ENCODE assay signal across 29 cellular contexts in the genomic region with DNA sequence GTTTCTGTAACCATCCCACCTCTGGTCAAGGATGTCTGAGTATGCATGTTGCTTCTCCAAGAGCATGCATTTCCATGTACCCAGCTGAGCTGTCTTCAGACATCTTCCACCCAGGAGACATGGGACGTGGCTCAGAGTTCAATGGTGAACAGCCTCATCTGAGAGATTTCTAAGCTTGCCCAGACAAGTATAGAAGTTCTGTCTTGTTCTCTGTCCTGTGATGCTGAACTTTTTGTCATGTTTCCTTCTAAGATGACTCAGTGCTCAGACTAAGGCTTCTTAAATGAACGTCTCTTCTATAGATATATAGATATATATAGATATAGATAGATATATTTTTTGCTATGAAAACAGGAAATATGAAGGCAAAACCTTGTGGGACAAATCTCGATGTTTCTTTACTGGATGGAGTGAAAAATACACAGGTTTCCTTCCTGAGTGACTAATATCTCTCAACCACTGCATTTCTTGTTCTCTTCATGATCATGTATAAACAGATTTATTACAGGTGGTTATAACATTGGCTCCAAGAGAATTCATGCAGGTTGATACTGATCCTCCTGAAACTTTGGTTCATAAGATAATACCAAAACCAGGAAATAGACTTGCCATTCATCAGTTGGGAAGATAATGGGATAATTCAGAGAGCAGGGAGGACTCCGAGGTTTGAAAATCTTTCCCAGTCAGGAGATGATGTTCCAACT.
A peak's percentile ranks its signal among the peaks of the same experiment; 100 is the strongest.
DNase-seq lines count a peak whose midpoint lies in the region; ATAC-seq, FAIRE-seq and TF ChIP-seq lines count a peak whose summit lies in the region.
"Had no signal": no experiment of that assay in that cellular context is flagged by ENCODE, and none has a peak within 500 bp of the region (broad histone marks: within the 10 kb centered on the region; RNA-seq: fewer than 3 reads in every experiment).

No MANE protein-coding gene starts in this region.

- peaks cover 6% of the 10 kb centered on the region for H3K27me3 Mint-ChIP-seq in activated CD8-positive, alpha-beta T cell treated with anti-CD3 and anti-CD28 coated beads, Interleukin-2, amount 10 ng/mL, durations not matched to agents 7 days and 5 days (ENCODE audit: low read depth)

- CTCF ChIA-PET in activated CD8-positive, alpha-beta T cell treated with anti-CD3 and anti-CD28 coated beads, Interleukin-2, amount 10 ng/mL, durations not matched to agents 7 days and 5 days (lab: Charles Lee), result no interaction called here

- TF ChIP-seq POLR2A in GM12891 (IDR thresholded peaks at IDR 0.05; ENCODE audit: low read depth, low read length), result no peak

- no peaks in the 10 kb centered on the region for H3K36me3 ChIP-seq in RWPE2 (ENCODE audit: low read depth)

- ATAC-seq in GM19455 (IDR thresholded peaks at IDR 0.05; ENCODE audit: unreplicated experiment) (peak; percentile 57), RWPE2 (ENCODE audit: low read depth) (peak; percentile 68), HG02852 (IDR thresholded peaks at IDR 0.05; ENCODE audit: unreplicated experiment) (no peak)
- ATAC-seq in activated CD8-positive, alpha-beta T cell treated with anti-CD3 and anti-CD28 coated beads, Interleukin-2, amount 10 ng/mL, durations not matched to agents 7 days and 5 days, result no peak
- ATAC-seq: GM23338 had no signal

- H3K27ac Mint-ChIP-seq in activated CD8-positive, alpha-beta T cell treated with anti-CD3 and anti-CD28 coated beads, Interleukin-2, amount 10 ng/mL, durations not matched to agents 7 days and 5 days, result no peak overlapping the region
- H3K27ac Mint-ChIP-seq: CD4-positive, alpha-beta memory T cell; GM23338; H9 had no signal

- no peaks in the 10 kb centered on the region for H3K36me3 Mint-ChIP-seq in activated CD8-positive, alpha-beta T cell treated with anti-CD3 and anti-CD28 coated beads, Interleukin-2, amount 10 ng/mL, durations not matched to agents 7 days and 5 days (ENCODE audit: low read depth)
- H3K36me3 Mint-ChIP-seq: CD4-positive, alpha-beta memory T cell had no signal

- H3K4me3 Mint-ChIP-seq in activated CD8-positive, alpha-beta T cell treated with anti-CD3 and anti-CD28 coated beads, Interleukin-2, amount 10 ng/mL, durations not matched to agents 7 days and 5 days, result no peak overlapping the region
- H3K4me3 Mint-ChIP-seq: CD4-positive, alpha-beta memory T cell; GM23338; H9 had no signal

- H3K4me1 ChIP-seq in RWPE2 (ENCODE audit: insufficient read depth, poor library complexity, severe bottlenecking), result peaks cover 27% of the 10 kb centered on the region

- POLR2A ChIA-PET in activated CD8-positive, alpha-beta T cell treated with anti-CD3 and anti-CD28 coated beads, Interleukin-2, amount 10 ng/mL, durations not matched to agents 7 days and 5 days (lab: Charles Lee), result no interaction called here

- H3K27ac ChIP-seq in RWPE2 (ENCODE audit: poor library complexity, severe bottlenecking) (peak overlapping the region; percentile 59), epithelial cell of prostate (peak overlapping the region; percentile 85)
- H3K27ac ChIP-seq: HL-60, PC-9 had no signal

- FAIRE-seq in GM12891 (lab: Jason Lieb, UNC), result no peak

- H3K4me3 ChIP-seq in RWPE2 (ENCODE audit: severe bottlenecking), result no peak overlapping the region
- H3K4me3 ChIP-seq: GM23338, PC-9 had no signal

- no peaks in the 10 kb centered on the region for H3K27me3 ChIP-seq in RWPE2 (ENCODE audit: insufficient read depth, poor library complexity, severe bottlenecking)

- no peaks in the 10 kb centered on the region for H3K4me1 Mint-ChIP-seq in activated CD8-positive, alpha-beta T cell treated with anti-CD3 and anti-CD28 coated beads, Interleukin-2, amount 10 ng/mL, durations not matched to agents 7 days and 5 days (ENCODE audit: low read depth)
- H3K4me1 Mint-ChIP-seq: CD4-positive, alpha-beta memory T cell; GM23338; H9 had no signal

- H3K9me3 Mint-ChIP-seq in activated CD8-positive, alpha-beta T cell treated with anti-CD3 and anti-CD28 coated beads, Interleukin-2, amount 10 ng/mL, durations not matched to agents 7 days and 5 days (ENCODE audit: insufficient read depth), result no peaks in the 10 kb centered on the region
- H3K9me3 Mint-ChIP-seq: GM23338, H9 had no signal

- DNase-seq in RWPE2 (ENCODE audit: low spot score) (no peak), epithelial cell of prostate (ENCODE audit: low read depth, low spot score) (peak; percentile 77), NK-92 (lab: John Stamatoyannopoulos, UW; ENCODE audit: unreplicated experiment) (no peak), GM12891 (ENCODE audit: insufficient read length, low spot score) (no peak)
- no peak for DNase-seq in activated CD8-positive, alpha-beta T cell treated with anti-CD3 and anti-CD28 coated beads, Interleukin-2, amount 10 ng/mL, durations not matched to agents 7 days and 5 days
- DNase-seq: C1 segment of cervical spinal cord; Caco-2; CD4-positive, alpha-beta memory T cell; DMS 273 treated with DMSO at 0.1 percent for 48 hours; DMS79 treated with DMSO at 0.1 percent for 48 hours; GF-D8; H9; Kasumi-1; MV-4-11; NCI-H1105; NCI-H146; NCI-H1930; NCI-H2107; NCI-H524; NCI-H748 treated with DMSO at 0.1 percent for 48 hours; NK-92 treated with Interleukin-12 subunit alpha and Interleukin-12 subunit beta, amount 100 ng/mL, for 24 hours; PC-9; RPMI8226; SHP77 treated with DMSO at 0.1 percent for 48 hours; T-helper 1 cell had no signal

- H3K9me3 ChIP-seq in RWPE2 (ENCODE audit: severe bottlenecking), result no peaks in the 10 kb centered on the region

- TF ChIP-seq CTCF in RWPE2 (IDR thresholded peaks at IDR 0.05; ENCODE audit: poor library complexity, severe bottlenecking), result no peak

TF ChIP-seq in GM12891, 5 proteins besides CTCF, POLR2A, EP300 and RAD21:
- TF ChIP-seq TAF1 (IDR thresholded peaks at IDR 0.05; ENCODE audit: low read depth, low read length) (no peak), PAX5 (IDR thresholded peaks at IDR 0.05; ENCODE audit: insufficient read depth, low read length, severe bottlenecking) (no peak), POU2F2 (IDR thresholded peaks at IDR 0.05; ENCODE audit: low read depth, low read length) (no peak), POLR2AphosphoS5 (IDR thresholded peaks at IDR 0.05; ENCODE audit: low read depth, low read length) (no peak), SPI1 (IDR thresholded peaks at IDR 0.05; ENCODE audit: low read depth, low read length) (no peak)

Comparison
In these comparisons a context has a peak if more than half of its experiments do, and no peak if none do; other contexts are left out.
1. ATAC-seq: peak in GM19455 (single experiment) and RWPE2 (single experiment); none in HG02852 (single experiment) and activated CD8-positive, alpha-beta T cell treated with anti-CD3 and anti-CD28 coated beads, Interleukin-2, amount 10 ng/mL, durations not matched to agents 7 days and 5 days (single experiment).